In the genomic region with DNA sequence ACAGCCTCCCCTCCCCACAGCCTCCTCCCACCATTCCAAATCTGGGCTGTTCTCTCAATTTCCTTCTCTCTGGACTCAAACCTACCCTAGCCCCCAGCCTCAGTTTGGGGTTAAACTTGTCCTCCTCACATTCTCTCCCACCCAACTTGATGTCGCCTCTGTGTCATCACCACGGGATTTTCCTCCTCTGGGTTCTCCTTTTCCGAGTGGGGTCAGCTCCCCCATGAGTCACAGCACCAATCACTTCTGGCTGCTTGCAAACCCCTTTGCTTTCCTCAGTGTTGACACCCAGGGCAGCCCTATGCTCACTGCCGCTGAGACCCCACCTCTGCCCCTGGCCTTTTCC, we compare ENCODE assay signal across 9 cellular contexts. TPM values are rescaled to one million over a fixed set of nuclear protein-coding genes. Genes with fewer than 3 reads are reported as not detected.
DNase-seq lines count a peak whose midpoint lies in the region; ATAC-seq and TF ChIP-seq lines count a peak whose summit lies in the region.
"Had no signal": no experiment of that assay in that cellular context is flagged by ENCODE, and none has a peak within 500 bp of the region (broad histone marks: within the 10 kb centered on the region; RNA-seq: fewer than 3 reads in every experiment).

No MANE protein-coding gene starts in this region.

- no peak overlapping the region for H3K56ac ChIP-seq in H9 (ENCODE audit: insufficient read length, low read depth, low read length)

- no peak overlapping the region for H3K4ac ChIP-seq in H9 (ENCODE audit: low read depth, low read length)

- WGBS in adrenal gland, 4 donors, result 67 to 81% (median 76%) methylated on average over 4 of the region's 4 CpGs
- WGBS in H9 (ENCODE audit: extremely low coverage, insufficient read length, low lambda C conversion rate), result no CpG with 5 or more reads among the region's 4 CpGs

- H2BK15ac ChIP-seq in H9 (ENCODE audit: low read depth, low read length), result no peak overlapping the region

- H3K9ac ChIP-seq in H9 (ENCODE audit: extremely low read depth, insufficient read length, low read length), result no peak overlapping the region

- no peak overlapping the region for H4K8ac ChIP-seq in H9 (replicated peaks; ENCODE audit: insufficient read length, low read depth, low read length)

- peak overlapping the region; percentile 66 for H3K4me3 Mint-ChIP-seq in activated naive CD4-positive, alpha-beta T cell treated with anti-CD3 and anti-CD28 coated beads for 36 hours
- H3K4me3 Mint-ChIP-seq in naive B cell (peak overlapping the region in 7 of 8 donors; percentile 86 to 94 (median 91)), H9 (no peak overlapping the region)

- H3K4me1 Mint-ChIP-seq in activated naive CD4-positive, alpha-beta T cell treated with anti-CD3 and anti-CD28 coated beads for 36 hours (ENCODE audit: low read depth), result peaks cover 25% of the 10 kb centered on the region
- H3K4me1 Mint-ChIP-seq in naive B cell (peaks cover 21 to 34% (median 26%) of the 10 kb centered on the region in 3 donors), H9 (peaks cover 2 to 5% of the 10 kb centered on the region in 2 experiments; a peak in 2 of 4 replicates)

- no peak overlapping the region for H2BK120ac ChIP-seq in H9 (ENCODE audit: low read depth, low read length, poor library complexity, severe bottlenecking)

- no peak overlapping the region for H3T11ph ChIP-seq in H9 (ENCODE audit: low read length)

- H3K79me2 ChIP-seq in H9 (ENCODE audit: insufficient read depth, low read length), result no peaks in the 10 kb centered on the region

- no peak for TF ChIP-seq POLR2A in adrenal gland (IDR thresholded peaks at IDR 0.05)

- H3K4me3 ChIP-seq in adrenal gland, result no peak overlapping the region
- H3K4me3 ChIP-seq in tibial artery, result no peak overlapping the region

- ATAC-seq in naive B cell (ENCODE audit: low read depth in 2 of 2) (no peak), HG03045 (IDR thresholded peaks at IDR 0.05; ENCODE audit: unreplicated experiment) (no peak), GM19455 (IDR thresholded peaks at IDR 0.05; ENCODE audit: unreplicated experiment) (no peak)

- no peaks in the 10 kb centered on the region for H3K9me3 Mint-ChIP-seq in activated naive CD4-positive, alpha-beta T cell treated with anti-CD3 and anti-CD28 coated beads for 36 hours
- H3K9me3 Mint-ChIP-seq in naive B cell, result peaks cover 0 to 5% (median 0%) of the 10 kb centered on the region in 7 donors
- no peaks in the 10 kb centered on the region; a peak in 1 of 5 replicates for H3K9me3 Mint-ChIP-seq in H9

- H3K9me3 ChIP-seq in adrenal gland (replicated peaks in 1 of 3) (no peaks in the 10 kb centered on the region), tibial artery (no peaks in the 10 kb centered on the region), H9 (ENCODE audit: control insufficient read depth, low read depth, low read length) (no peaks in the 10 kb centered on the region)

- no peaks in the 10 kb centered on the region for H4K20me1 ChIP-seq in H9 (ENCODE audit: control insufficient read depth, insufficient read depth, insufficient read length)

- H4K5ac ChIP-seq in H9 (ENCODE audit: insufficient read length, low read depth, low read length), result no peak overlapping the region

- no peaks in the 10 kb centered on the region for H3K36me3 Mint-ChIP-seq in activated naive CD4-positive, alpha-beta T cell treated with anti-CD3 and anti-CD28 coated beads for 36 hours (ENCODE audit: low read depth)
- H3K36me3 Mint-ChIP-seq in naive B cell, result no peaks in the 10 kb centered on the region
- H3K36me3 Mint-ChIP-seq in H9 (ENCODE audit: insufficient read depth in 1 of 3, low read depth in 3 of 3), result no peaks in the 10 kb centered on the region

- H3K36me3 ChIP-seq in adrenal gland (replicated peaks in 1 of 2), result no peaks in the 10 kb centered on the region
- H3K36me3 ChIP-seq in tibial artery, result no peaks in the 10 kb centered on the region

- H2BK12ac ChIP-seq in H9 (ENCODE audit: insufficient read length, low read depth, low read length), result no peak overlapping the region

- H3K4me2 ChIP-seq in H9 (ENCODE audit: insufficient read depth, insufficient read length, low read length), result no peak overlapping the region

- no peak overlapping the region for H2AK5ac ChIP-seq in H9 (ENCODE audit: insufficient read length, low read length)

- no peak overlapping the region for H3K14ac ChIP-seq in H9 (ENCODE audit: insufficient read depth, low read length)

- no peak overlapping the region for H2BK5ac ChIP-seq in H9 (ENCODE audit: insufficient read length, low read length)

- CTCF ChIA-PET in activated naive CD4-positive, alpha-beta T cell treated with anti-CD3 and anti-CD28 coated beads for 36 hours (lab: Charles Lee), result interaction anchor here (0.6 kb wide), 1 partner anchor 19 kb away, joined by 4 read pairs; no protein-coding TSS in a partner anchor

- no peak for DNase-seq in activated naive CD4-positive, alpha-beta T cell treated with anti-CD3 and anti-CD28 coated beads for 36 hours
- no peak for DNase-seq in activated naive CD4-positive, alpha-beta T cell (lab: John Stamatoyannopoulos, UW)
- DNase-seq in adrenal gland (peak; percentile 22 to 58 (median 49)), naive B cell (no peak), tibial artery (peak in 1 of 2 donors; percentile 44), H9 (no peak)

- H2AFZ ChIP-seq in H9 (ENCODE audit: low read length), result no peak overlapping the region

- H3K27me3 Mint-ChIP-seq in activated naive CD4-positive, alpha-beta T cell treated with anti-CD3 and anti-CD28 coated beads for 36 hours (ENCODE audit: low read depth), result peaks cover 2% of the 10 kb centered on the region
- H3K27me3 Mint-ChIP-seq in naive B cell (no peaks in the 10 kb centered on the region), H9 (ENCODE audit: low read depth) (peaks cover 4% of the 10 kb centered on the region)

- H4K91ac ChIP-seq in H9 (ENCODE audit: insufficient read length, low read depth, low read length), result no peak overlapping the region

- no peak overlapping the region for H3K27ac Mint-ChIP-seq in activated naive CD4-positive, alpha-beta T cell treated with anti-CD3 and anti-CD28 coated beads for 36 hours
- H3K27ac Mint-ChIP-seq in naive B cell (peak overlapping the region; percentile 89 to 97 (median 92)), H9 (no peak overlapping the region)

- no peaks in the 10 kb centered on the region for H3K79me1 ChIP-seq in H9 (ENCODE audit: insufficient read depth, low read depth, low read length, poor library complexity, severe bottlenecking)

- no peak overlapping the region for H2BK20ac ChIP-seq in H9 (ENCODE audit: low read depth, low read length, poor library complexity, severe bottlenecking)

- intact Hi-C loops in activated naive CD4-positive, alpha-beta T cell treated with anti-CD3 and anti-CD28 coated beads for 36 hours (cut with micrococcal nuclease), result no loop called here
- intact Hi-C loops in adrenal gland (cut with DNase I), result no loop called here
- intact Hi-C loops in tibial artery (cut with DNase I; ENCODE audit: low total_unique reads), result no loop called here

- H3K23me2 ChIP-seq in H9 (ENCODE audit: insufficient read length, low read depth, low read length, poor library complexity, severe bottlenecking), result no peaks in the 10 kb centered on the region

- TF ChIP-seq CTCF in adrenal gland (IDR thresholded peaks at IDR 0.05) (no peak), tibial artery (IDR thresholded peaks at IDR 0.05) (no peak), H9 (conservative IDR thresholded peaks at IDR 0.05) (no peak)

- H3K27me3 ChIP-seq in adrenal gland (no peaks in the 10 kb centered on the region), tibial artery (peaks cover 0 to 2% of the 10 kb centered on the region in 2 donors), H9 (ENCODE audit: insufficient read depth, low read length) (no peaks in the 10 kb centered on the region)

- peak overlapping the region in 4 of 5 donors; percentile 46 to 92 (median 66) for H3K27ac ChIP-seq in adrenal gland
- peak overlapping the region; percentile 42 to 63 for H3K27ac ChIP-seq in tibial artery
- H3K27ac ChIP-seq in H9 (ENCODE audit: insufficient read length, low read depth, low read length), result no peak overlapping the region

- H3K18ac ChIP-seq in H9 (ENCODE audit: insufficient read length, low read depth, low read length), result no peak overlapping the region

- H3K4me1 ChIP-seq in adrenal gland (replicated peaks in 1 of 2), result no peaks in the 10 kb centered on the region
- peaks cover 0 to 22% (median 8%) of the 10 kb centered on the region in 4 donors for H3K4me1 ChIP-seq in tibial artery
- H3K4me1 ChIP-seq in H9 (ENCODE audit: insufficient read depth, low read length), result no peaks in the 10 kb centered on the region

- no peak overlapping the region for H3K23ac ChIP-seq in H9 (ENCODE audit: insufficient read length, low read depth, low read length)

RNA-seq across cellular contexts. Expression of a gene that starts 0.6 kb away (rescaled TPM):
- under 1 TPM; 0.81 to 0.89 TPM for total RNA-seq in activated naive CD4-positive, alpha-beta T cell treated with anti-CD3 and anti-CD28 coated beads for 36 hours
- 1 to 10 TPM in 7 of 8 donors, under 1 TPM in 1; 0.60 to 2.5 (median 1.9) TPM for total RNA-seq in adrenal gland
- 1 to 10 TPM; 1.1 to 6.8 (median 1.8) TPM for polyA plus RNA-seq in adrenal gland
- polyA plus RNA-seq in naive B cell (ENCODE audit: low read depth in 6 of 6), result 1 to 10 TPM in 3 of 6 donors, under 1 TPM in 2, not detected in 1; 0.73 to 1.8 (median 1.2) TPM
- total RNA-seq in H9 (2021), result not detected in 2 replicates
- total RNA-seq: NCI-H460 had no signal

RNA-seq across cellular contexts. Expression of a gene that starts 35.7 kb away (rescaled TPM):
- total RNA-seq in activated naive CD4-positive, alpha-beta T cell treated with anti-CD3 and anti-CD28 coated beads for 36 hours, result not detected
- 1 to 10 TPM in 3 of 8 donors, under 1 TPM in 5; 0.30 to 3.7 (median 0.75) TPM for total RNA-seq in adrenal gland
- 1 to 10 TPM in 2 of 3 donors, under 1 TPM in 1; 0.91 to 2.5 (median 1.6) TPM for polyA plus RNA-seq in adrenal gland
- under 1 TPM in 1 of 6 donors, not detected in 5; 0.17 TPM for polyA plus RNA-seq in naive B cell (ENCODE audit: low read depth in 6 of 6)
- not detected in 2 replicates for total RNA-seq in H9 (2021)
- total RNA-seq: NCI-H460 had no signal

RNA-seq across cellular contexts. Expression of a gene that starts 52.5 kb away (rescaled TPM):
- total RNA-seq in activated naive CD4-positive, alpha-beta T cell treated with anti-CD3 and anti-CD28 coated beads for 36 hours, result not detected
- total RNA-seq in adrenal gland (1 to 10 TPM in 4 of 8 donors, under 1 TPM in 4; 0.30 to 5.6 (median 1.0) TPM), H9 (2021) (not detected in 2 replicates)
- polyA plus RNA-seq in adrenal gland (1 to 10 TPM in 1 of 3 donors, under 1 TPM in 2; 0.57 to 1.6 (median 0.64) TPM), naive B cell (ENCODE audit: low read depth in 6 of 6) (1 to 10 TPM in 2 of 6 donors, under 1 TPM in 4; 0.27 to 1.4 (median 0.66) TPM)
- total RNA-seq: NCI-H460 had no signal

RNA-seq across cellular contexts. Expression of a gene that starts 58.3 kb away (rescaled TPM):
- total RNA-seq in activated naive CD4-positive, alpha-beta T cell treated with anti-CD3 and anti-CD28 coated beads for 36 hours, result not detected
- total RNA-seq in adrenal gland (1 to 10 TPM in 6 of 8 donors, under 1 TPM in 2; 0.55 to 3.7 (median 2.0) TPM), H9 (2021) (not detected in 2 replicates)
- polyA plus RNA-seq in adrenal gland (1 to 10 TPM in 1 of 3 donors, under 1 TPM in 2; 0.55 to 1.4 (median 0.94) TPM), naive B cell (ENCODE audit: low read depth in 6 of 6) (1 to 10 TPM in 1 of 6 donors, not detected in 5; 2.5 TPM)
- total RNA-seq: NCI-H460 had no signal

Comparison
In these comparisons a context has a peak if more than half of its experiments do, and no peak if none do; other contexts are left out.
1. DNase-seq: peak in adrenal gland (7 of 7); none in activated naive CD4-positive, alpha-beta T cell treated with anti-CD3 and anti-CD28 coated beads for 36 hours (single experiment), activated naive CD4-positive, alpha-beta T cell (0 of 4), naive B cell (single experiment) and H9 (single experiment).
2. H3K27ac Mint-ChIP-seq: peak in naive B cell (6 of 6); none in activated naive CD4-positive, alpha-beta T cell treated with anti-CD3 and anti-CD28 coated beads for 36 hours (single experiment) and H9 (0 of 3).
3. H3K4me3 Mint-ChIP-seq: peak in activated naive CD4-positive, alpha-beta T cell treated with anti-CD3 and anti-CD28 coated beads for 36 hours (single experiment) and naive B cell (7 of 8); none in H9 (0 of 2).